Comparison of ENCODE assay signal across 8 cellular contexts in genomic region chr11:59102259-59102765, GRCh38. TPM values are rescaled to one million over a fixed set of nuclear protein-coding genes. Genes with fewer than 3 reads are reported as not detected.
DNase-seq lines count a peak whose midpoint lies in the region; ATAC-seq, FAIRE-seq and TF ChIP-seq lines count a peak whose summit lies in the region.

No MANE protein-coding gene starts in this region.

- H3K9ac ChIP-seq in endothelial cell of umbilical vein (replicated peaks; ENCODE audit: extremely low read depth, insufficient read depth, low read length), result no peak overlapping the region

- H3K9me3 ChIP-seq in endothelial cell of umbilical vein (replicated peaks; ENCODE audit: control insufficient read depth, insufficient read depth, low read length) (no peaks in the 10 kb centered on the region), muscle layer of duodenum (ENCODE audit: control insufficient read depth in 1 of 2, low read length in 2 of 2) (no peaks in the 10 kb centered on the region)

- H3K27ac ChIP-seq in endothelial cell of umbilical vein (ENCODE audit: insufficient read depth, low read depth, low read length) (no peak overlapping the region), muscle layer of duodenum (ENCODE audit: low read length) (no peak overlapping the region)

- DNase-seq in DMS79 (lab: John Stamatoyannopoulos, UW), result peak; percentile 61
- DNase-seq in Kasumi-1 (lab: John Stamatoyannopoulos, UW), result peak; percentile 19 to 31
- peak; percentile 79 for DNase-seq in activated CD8-positive, alpha-beta T cell treated with anti-CD3 and anti-CD28 coated beads, Interleukin-2, amount 10 ng/mL, durations not matched to agents 7 days and 5 days
- DNase-seq in endothelial cell of umbilical vein (ENCODE audit: low read depth, low spot score), result peak; percentile 46
- DNase-seq in stromal cell of bone marrow (ENCODE audit: low read depth), result peak; percentile 19
- DNase-seq in NCI-H510A (lab: John Stamatoyannopoulos, UW), result no peak

- TF ChIP-seq CTCF in endothelial cell of umbilical vein (IDR thresholded peaks at IDR 0.05; ENCODE audit: extremely low read depth in 1 of 2, insufficient read depth in 1 of 2, low read depth in 1 of 2, low read length in 2 of 2), result peak; percentile 8 to 33

- CTCF ChIA-PET in activated CD8-positive, alpha-beta T cell treated with anti-CD3 and anti-CD28 coated beads, Interleukin-2, amount 10 ng/mL, durations not matched to agents 7 days and 5 days (lab: Charles Lee), result interaction anchor here (1.1 to 4.3 kb wide), 4 partner anchors 34 to 56 kb away, joined by 3 to 22 read pairs (median 8); no protein-coding TSS in a partner anchor
- CTCF ChIA-PET in endothelial cell of umbilical vein (lab: Charles Lee), result interaction anchor here (1.9 to 3.0 kb wide), 2 partner anchors 34 to 40 kb away, joined by 4 to 11 read pairs; partner anchors contain the start of gene FAM111A

- H3K4me2 ChIP-seq in endothelial cell of umbilical vein (ENCODE audit: insufficient read depth, low read length), result peak overlapping the region; percentile 81

- TF ChIP-seq POLR2A in endothelial cell of umbilical vein (IDR thresholded peaks at IDR 0.05; ENCODE audit: low read depth, low read length), result no peak

- H3K27me3 ChIP-seq in endothelial cell of umbilical vein (ENCODE audit: control insufficient read depth in 2 of 2, insufficient read depth in 2 of 2, low read length in 2 of 2) (peaks cover 4 to 5% of the 10 kb centered on the region in 2 experiments), muscle layer of duodenum (ENCODE audit: low read depth, low read length) (no peaks in the 10 kb centered on the region)

- peaks cover 39% of the 10 kb centered on the region for H3K4me1 Mint-ChIP-seq in activated CD8-positive, alpha-beta T cell treated with anti-CD3 and anti-CD28 coated beads, Interleukin-2, amount 10 ng/mL, durations not matched to agents 7 days and 5 days (ENCODE audit: low read depth)

- POLR2A ChIA-PET in activated CD8-positive, alpha-beta T cell treated with anti-CD3 and anti-CD28 coated beads, Interleukin-2, amount 10 ng/mL, durations not matched to agents 7 days and 5 days (lab: Charles Lee), result no interaction called here
- POLR2A ChIA-PET in endothelial cell of umbilical vein (lab: Charles Lee), result no interaction called here

- no peaks in the 10 kb centered on the region for H4K20me1 ChIP-seq in endothelial cell of umbilical vein (replicated peaks; ENCODE audit: control insufficient read depth, extremely low read depth, insufficient read depth, low read length)

- H3K27ac Mint-ChIP-seq in activated CD8-positive, alpha-beta T cell treated with anti-CD3 and anti-CD28 coated beads, Interleukin-2, amount 10 ng/mL, durations not matched to agents 7 days and 5 days, result peak overlapping the region; percentile 35

- no TSS peak for BruUV-seq in endothelial cell of umbilical vein (replicated peaks; lab: Mats Ljungman, UMichigan)

- FAIRE-seq in endothelial cell of umbilical vein (lab: Jason Lieb, UNC), result peak; percentile 79

- H3K4me3 Mint-ChIP-seq in activated CD8-positive, alpha-beta T cell treated with anti-CD3 and anti-CD28 coated beads, Interleukin-2, amount 10 ng/mL, durations not matched to agents 7 days and 5 days, result peak overlapping the region; percentile 71

- H3K9me3 Mint-ChIP-seq in activated CD8-positive, alpha-beta T cell treated with anti-CD3 and anti-CD28 coated beads, Interleukin-2, amount 10 ng/mL, durations not matched to agents 7 days and 5 days (ENCODE audit: insufficient read depth), result no peaks in the 10 kb centered on the region

- peak overlapping the region in 2 of 3 experiments; percentile 21 to 57 for H3K4me3 ChIP-seq in endothelial cell of umbilical vein (replicated peaks in 1 of 3; ENCODE audit: insufficient read depth in 1 of 3, low read depth in 1 of 3, low read length in 3 of 3)
- H3K4me3 ChIP-seq in muscle layer of duodenum (ENCODE audit: low read depth in 1 of 2, low read length in 2 of 2), result peak overlapping the region; percentile 54 to 55

- H3K79me2 ChIP-seq in endothelial cell of umbilical vein (ENCODE audit: control insufficient read depth, insufficient read depth, low read length), result no peaks in the 10 kb centered on the region

- peaks cover 14% of the 10 kb centered on the region for H3K36me3 Mint-ChIP-seq in activated CD8-positive, alpha-beta T cell treated with anti-CD3 and anti-CD28 coated beads, Interleukin-2, amount 10 ng/mL, durations not matched to agents 7 days and 5 days (ENCODE audit: low read depth)

- no peaks in the 10 kb centered on the region for H3K9me1 ChIP-seq in endothelial cell of umbilical vein (replicated peaks; ENCODE audit: control insufficient read depth, extremely low read depth, insufficient read depth, low read length)

- peaks cover 31% of the 10 kb centered on the region for H3K27me3 Mint-ChIP-seq in activated CD8-positive, alpha-beta T cell treated with anti-CD3 and anti-CD28 coated beads, Interleukin-2, amount 10 ng/mL, durations not matched to agents 7 days and 5 days (ENCODE audit: low read depth)

- intact Hi-C loops in endothelial cell of umbilical vein (cut with micrococcal nuclease), result loop anchor here (2.0 kb wide), 1 partner anchor 44 kb away; no protein-coding TSS in a partner anchor

- peak; percentile 70 for ATAC-seq in GM21526 (IDR thresholded peaks at IDR 0.05; ENCODE audit: low FRiP score, unreplicated experiment)
- ATAC-seq in activated CD8-positive, alpha-beta T cell treated with anti-CD3 and anti-CD28 coated beads, Interleukin-2, amount 10 ng/mL, durations not matched to agents 7 days and 5 days, result peak; percentile 40

- H3K4me1 ChIP-seq in endothelial cell of umbilical vein (ENCODE audit: control insufficient read depth, extremely low read depth, insufficient read depth, low read length) (peaks cover 10% of the 10 kb centered on the region), muscle layer of duodenum (ENCODE audit: control insufficient read depth in 1 of 2, insufficient read depth in 2 of 2, low read length in 2 of 2) (peaks cover 0 to 14% of the 10 kb centered on the region in 2 donors)

- dilution Hi-C loops in endothelial cell of umbilical vein (cut with MboI; ENCODE audit: extremely low pct_ligation_motif_present, low sequenced_read_pairs), result no loop called here

- H3K36me3 ChIP-seq in endothelial cell of umbilical vein (ENCODE audit: control insufficient read depth in 2 of 2, extremely low read depth in 1 of 2, insufficient read depth in 2 of 2, low read length in 2 of 2), result no peaks in the 10 kb centered on the region
- no peaks in the 10 kb centered on the region for H3K36me3 ChIP-seq in muscle layer of duodenum (ENCODE audit: control insufficient read depth in 1 of 2, insufficient read depth in 2 of 2, low read length in 2 of 2)

- peak overlapping the region; percentile 93 for H2AFZ ChIP-seq in endothelial cell of umbilical vein (ENCODE audit: low read depth, low read length)

TF ChIP-seq in endothelial cell of umbilical vein, 7 proteins besides CTCF, POLR2A, EP300 and RAD21:
- TF ChIP-seq JUN (IDR thresholded peaks at IDR 0.05; ENCODE audit: borderline replicate concordance, insufficient read depth, insufficient read length, low read depth), result no peak
- TF ChIP-seq EZH2 (IDR thresholded peaks at IDR 0.05; ENCODE audit: borderline replicate concordance, low read depth, low read length, severe bottlenecking), result no peak

RNA-seq across cellular contexts. Expression of gene FAM111B, which starts 4.7 kb away (rescaled TPM):
- 10 to 100 TPM; 66.2 to 69.0 TPM for total RNA-seq in activated CD8-positive, alpha-beta T cell treated with anti-CD3 and anti-CD28 coated beads, Interleukin-2, amount 10 ng/mL, durations not matched to agents 7 days and 5 days
- total RNA-seq in endothelial cell of umbilical vein, result 17.4 and 21.9 TPM in 2 replicates
- 2.0 and 2.7 TPM in 2 replicates for polyA plus RNA-seq in endothelial cell of umbilical vein
- polyA plus RNA-seq in endothelial cell of umbilical vein (2011; cell fraction: cytosol; rRNA removed), result 5.8 and 6.6 TPM in 2 replicates
- 5.8 and 7.2 TPM in 2 replicates for polyA plus RNA-seq in endothelial cell of umbilical vein (2011; cell fraction: nucleus; rRNA removed)
- polyA plus RNA-seq in endothelial cell of umbilical vein (2012), result 6.1 and 12.9 TPM in 2 replicates
- polyA minus RNA-seq in endothelial cell of umbilical vein, result 5.5 and 7.1 TPM in 2 replicates
- polyA minus RNA-seq in endothelial cell of umbilical vein (2011; cell fraction: cytosol; rRNA and poly(A)+ RNA removed), result 22.5 TPM
- polyA minus RNA-seq in endothelial cell of umbilical vein (2011; cell fraction: nucleus; rRNA and poly(A)+ RNA removed), result 13.1 and 21.8 TPM in 2 replicates

RNA-seq across cellular contexts. Expression of gene GLYATL1B, which starts 16.2 kb away (rescaled TPM):
- not detected for total RNA-seq in activated CD8-positive, alpha-beta T cell treated with anti-CD3 and anti-CD28 coated beads, Interleukin-2, amount 10 ng/mL, durations not matched to agents 7 days and 5 days
- not detected in 2 replicates for total RNA-seq in endothelial cell of umbilical vein
- not detected in 2 replicates for polyA plus RNA-seq in endothelial cell of umbilical vein
- not detected in 2 replicates for polyA plus RNA-seq in endothelial cell of umbilical vein (2011; cell fraction: cytosol; rRNA removed)
- polyA plus RNA-seq in endothelial cell of umbilical vein (2011; cell fraction: nucleus; rRNA removed), result not detected in 2 replicates
- polyA plus RNA-seq in endothelial cell of umbilical vein (2012), result not detected in 2 replicates
- polyA minus RNA-seq in endothelial cell of umbilical vein, result not detected in 2 replicates
- polyA minus RNA-seq in endothelial cell of umbilical vein (2011; cell fraction: cytosol; rRNA and poly(A)+ RNA removed), result not detected
- polyA minus RNA-seq in endothelial cell of umbilical vein (2011; cell fraction: nucleus; rRNA and poly(A)+ RNA removed), result not detected in 2 replicates

RNA-seq across cellular contexts. Expression of gene FAM111A, which starts 40.3 kb away (rescaled TPM):
- total RNA-seq in activated CD8-positive, alpha-beta T cell treated with anti-CD3 and anti-CD28 coated beads, Interleukin-2, amount 10 ng/mL, durations not matched to agents 7 days and 5 days, result 100 to 1,000 TPM; 154 to 167 TPM
- 53.0 and 57.4 TPM in 2 replicates for total RNA-seq in endothelial cell of umbilical vein
- polyA plus RNA-seq in endothelial cell of umbilical vein, result 13.6 and 20.1 TPM in 2 replicates
- 20.4 and 22.5 TPM in 2 replicates for polyA plus RNA-seq in endothelial cell of umbilical vein (2011; cell fraction: cytosol; rRNA removed)
- polyA plus RNA-seq in endothelial cell of umbilical vein (2011; cell fraction: nucleus; rRNA removed), result 112 and 119 TPM in 2 replicates
- 20.2 and 27.4 TPM in 2 replicates for polyA plus RNA-seq in endothelial cell of umbilical vein (2012)
- 32.8 and 33.6 TPM in 2 replicates for polyA minus RNA-seq in endothelial cell of umbilical vein
- polyA minus RNA-seq in endothelial cell of umbilical vein (2011; cell fraction: cytosol; rRNA and poly(A)+ RNA removed), result 19.9 TPM
- polyA minus RNA-seq in endothelial cell of umbilical vein (2011; cell fraction: nucleus; rRNA and poly(A)+ RNA removed), result 38.8 and 47.7 TPM in 2 replicates
